In genomic region chr9:13823021-13823420, GRCh38 we compare ENCODE assay signal across 26 cellular contexts.
"Had no signal": no experiment of that assay in that cellular context is flagged by ENCODE, and none has a peak within 500 bp of the region (broad histone marks: within the 10 kb centered on the region; RNA-seq: fewer than 3 reads in every experiment).

No MANE protein-coding gene starts in this region.

- H3K27me3 ChIP-seq: adrenal gland, colonic mucosa, neutrophil, right lobe of liver, spleen, tibial artery had no signal

- H3K36me3 Mint-ChIP-seq: activated naive CD4-positive, alpha-beta T cell treated with anti-CD3 and anti-CD28 coated beads, Interleukin-2, amount 50 U/mL, for 24 hours; stimulated activated memory B cell treated with anti-CD40 and anti-IgM and Interleukin-4, amounts not matched to agents 10 μg/mL and 1 μg/mL and 100 μg/mL, for 72 hours had no signal

- H3K9me3 ChIP-seq: adrenal gland, colonic mucosa, lower lobe of right lung, neutrophil, right lobe of liver, tibial artery had no signal

- H3K4me1 Mint-ChIP-seq: activated naive CD4-positive, alpha-beta T cell treated with anti-CD3 and anti-CD28 coated beads, Interleukin-2, amount 50 U/mL, for 24 hours; stimulated activated memory B cell treated with anti-CD40 and anti-IgM and Interleukin-4, amounts not matched to agents 10 μg/mL and 1 μg/mL and 100 μg/mL, for 72 hours had no signal

- H2AFZ ChIP-seq: parathyroid adenoma had no signal

- H3K9ac ChIP-seq: parathyroid adenoma had no signal

- H3K27ac ChIP-seq: adrenal gland, colonic mucosa, lower lobe of right lung, neutrophil, parathyroid adenoma, right lobe of liver, SK-N-MC, spleen, tibial artery had no signal

- H3K4me3 ChIP-seq: adrenal gland, colonic mucosa, lower lobe of right lung, right lobe of liver, SK-N-MC, spleen, tibial artery had no signal

- H3K4me3 Mint-ChIP-seq: activated naive CD4-positive, alpha-beta T cell treated with anti-CD3 and anti-CD28 coated beads, Interleukin-2, amount 50 U/mL, for 24 hours; brain; natural killer cell treated with Interleukin-12 subunit alpha and Interleukin-12 subunit beta and Interleukin-15 and Interleukin-18, amount 100 ng/mL, for 72 hours; stimulated activated memory B cell treated with anti-CD40 and anti-IgM and Interleukin-4, amounts not matched to agents 10 μg/mL and 1 μg/mL and 100 μg/mL, for 72 hours had no signal

- H3K27me3 Mint-ChIP-seq: activated naive CD4-positive, alpha-beta T cell treated with anti-CD3 and anti-CD28 coated beads, Interleukin-2, amount 50 U/mL, for 24 hours; brain; natural killer cell treated with Interleukin-12 subunit alpha and Interleukin-12 subunit beta and Interleukin-15 and Interleukin-18, amount 100 ng/mL, for 72 hours; stimulated activated memory B cell treated with anti-CD40 and anti-IgM and Interleukin-4, amounts not matched to agents 10 μg/mL and 1 μg/mL and 100 μg/mL, for 72 hours had no signal

- DNase-seq: activated CD4-positive, alpha-beta T cell treated with anti-CD3 and anti-CD28 coated beads, Interleukin-2, amount 50 U/mL, for 1 hour; activated CD8-positive, alpha-beta memory T cell treated with anti-CD3 and anti-CD28 coated beads, Interleukin-2, amount 50 U/mL, for 4 hours; activated gamma-delta T cell; activated T-cell treated with anti-CD3 and anti-CD28 coated beads, Interleukin-2, amount 50 U/mL, for 48 hours; adrenal gland; central memory CD4-positive, alpha-beta T cell; colonic mucosa; erythroblast; foreskin melanocyte; glutamatergic neuron; hippocampal formation; islet precursor cell; lower lobe of right lung; right lobe of liver; spleen; stimulated activated CD4-positive, alpha-beta T cell treated with anti-CD3 and anti-CD28 coated beads, Interleukin-4, amount 100 ng/mL, for 4 hours; T-helper 1 cell; tibial artery had no signal

- H3K36me3 ChIP-seq: adrenal gland, colonic mucosa, lower lobe of right lung, neutrophil, right lobe of liver, spleen, tibial artery had no signal

- H3K79me2 ChIP-seq: parathyroid adenoma had no signal

- H3K4me1 ChIP-seq: adrenal gland, colonic mucosa, lower lobe of right lung, parathyroid adenoma, right lobe of liver, spleen, tibial artery had no signal

- ATAC-seq: activated CD4-positive, CD25-positive, alpha-beta regulatory T cell treated with anti-CD3 and anti-CD28 coated beads, Interleukin-2, amount 50 U/mL, for 24 hours; lower lobe of right lung; natural killer cell treated with Interleukin-12 subunit alpha and Interleukin-12 subunit beta and Interleukin-15 and Interleukin-18, amount 100 ng/mL, for 72 hours; right lobe of liver; stimulated activated memory B cell treated with anti-CD40 and anti-IgM and Interleukin-4, amounts not matched to agents 10 μg/mL and 1 μg/mL and 100 μg/mL, for 72 hours had no signal

- H3K27ac Mint-ChIP-seq: activated naive CD4-positive, alpha-beta T cell treated with anti-CD3 and anti-CD28 coated beads, Interleukin-2, amount 50 U/mL, for 24 hours; brain; natural killer cell treated with Interleukin-12 subunit alpha and Interleukin-12 subunit beta and Interleukin-15 and Interleukin-18, amount 100 ng/mL, for 72 hours; stimulated activated memory B cell treated with anti-CD40 and anti-IgM and Interleukin-4, amounts not matched to agents 10 μg/mL and 1 μg/mL and 100 μg/mL, for 72 hours had no signal
